ENCODE assay signal across 1 cellular context in the genomic region with DNA sequence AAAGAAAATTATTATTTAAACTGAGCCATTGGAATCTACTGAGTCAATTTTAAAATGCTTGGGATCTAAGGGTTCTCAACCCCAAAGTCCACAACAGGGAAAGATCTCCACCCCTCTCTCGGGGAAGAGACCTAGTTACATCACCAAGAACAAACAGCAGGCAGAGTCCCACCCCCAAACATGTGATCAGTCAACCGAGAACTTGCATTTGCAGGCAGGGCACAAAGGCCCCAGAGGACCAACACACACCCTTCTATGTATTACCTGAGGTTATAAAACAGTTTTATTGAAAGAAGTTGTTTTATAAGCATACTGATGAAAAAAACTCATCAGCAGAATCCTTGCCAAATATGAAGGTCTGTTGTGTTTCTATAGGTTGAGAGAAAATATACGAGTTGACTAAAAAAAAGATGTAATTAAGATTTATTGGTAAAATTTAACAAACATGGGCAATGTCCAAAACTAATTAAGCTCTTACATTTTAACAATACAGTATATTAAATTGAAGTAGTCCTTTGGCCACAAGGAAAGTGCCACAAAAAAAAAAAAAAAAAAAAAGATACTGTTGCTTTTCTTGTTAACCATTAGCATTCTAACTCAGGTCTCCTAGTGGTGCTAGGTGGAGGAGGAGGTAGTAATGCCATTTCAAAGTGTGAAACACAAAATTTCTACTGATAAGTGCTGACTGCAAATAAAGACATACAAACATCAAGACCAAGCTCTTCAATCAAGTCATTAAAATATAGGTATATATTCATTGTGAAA.
A peak's percentile ranks its signal among the peaks of the same experiment; 100 is the strongest.
TF ChIP-seq lines count a peak whose summit lies in the region.

No MANE protein-coding gene starts in this region.

TF ChIP-seq in HEK293, 187 proteins besides CTCF, POLR2A, EP300 and RAD21 (continued from another document):
- TF ChIP-seq PRDM6 (tag by site-specific recombination; IDR thresholded peaks at IDR 0.05) (peak; percentile 96), KLF16 (tag by site-specific recombination; IDR thresholded peaks at IDR 0.05) (0 out of 2 replicates have a peak, but pooled peaks have one; percentile 70)
